8 cellular contexts compared by ENCODE assay signal in genomic region chr4:116478343-116478742, GRCh38.
"Had no signal": no experiment of that assay in that cellular context is flagged by ENCODE, and none has a peak within 500 bp of the region (broad histone marks: within the 10 kb centered on the region; RNA-seq: fewer than 3 reads in every experiment).

No MANE protein-coding gene starts in this region.

- H3K4me2 ChIP-seq: GM23338 had no signal

- ATAC-seq: GM23338, HCT116, K562 had no signal

- DNase-seq: H7, HFFc6, IMR-90 had no signal

- H2AFZ ChIP-seq: GM23338 had no signal

- H3K4me3 ChIP-seq: GM23338, HAP-1, K562 had no signal

- H3K27ac ChIP-seq: HL-60 had no signal

- H3K36me3 ChIP-seq: HAP-1 had no signal

- H3K27ac Mint-ChIP-seq: GM23338, HFFc6 had no signal

- H3K4me3 Mint-ChIP-seq: GM23338, HFFc6 had no signal

- H3K9me3 ChIP-seq: HAP-1 had no signal

- FAIRE-seq: K562 had no signal

- H3K4me1 Mint-ChIP-seq: GM23338 had no signal
